12 cellular contexts compared by ENCODE assay signal in the genomic region with DNA sequence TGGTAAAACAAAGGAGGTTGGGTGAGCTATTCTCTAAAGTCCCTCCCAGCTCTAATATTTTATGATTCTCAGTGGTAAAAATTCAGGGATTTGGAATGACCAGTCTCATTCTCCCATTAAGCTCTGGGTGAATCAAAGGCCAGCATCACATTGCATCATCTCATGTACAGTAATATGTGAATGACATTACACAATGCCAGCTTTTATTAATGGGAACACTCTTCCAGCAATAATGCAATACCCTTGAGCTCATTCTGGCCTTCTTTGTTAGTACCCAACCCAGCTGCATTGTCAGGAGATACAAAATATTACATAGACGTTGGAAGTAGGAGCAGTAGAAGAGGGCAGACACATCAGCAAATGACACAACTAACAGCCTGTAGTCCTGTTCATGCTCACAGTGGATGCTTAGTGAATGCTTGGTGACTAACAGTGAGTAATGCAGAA.
DNase-seq lines count a peak whose midpoint lies in the region; ATAC-seq, FAIRE-seq and TF ChIP-seq lines count a peak whose summit lies in the region.
"Had no signal": no experiment of that assay in that cellular context is flagged by ENCODE, and none has a peak within 500 bp of the region (broad histone marks: within the 10 kb centered on the region; RNA-seq: fewer than 3 reads in every experiment).

No MANE protein-coding gene starts in this region.

- H3K36me3 ChIP-seq in bronchial epithelial cell (ENCODE audit: control insufficient read depth, insufficient read depth, low read length) = no peaks in the 10 kb centered on the region
- H3K36me3 ChIP-seq in left lung = no peaks in the 10 kb centered on the region

- no peak overlapping the region for H3K27ac ChIP-seq in left lung

- FAIRE-seq in bronchial epithelial cell (lab: Jason Lieb, UNC) = no peak
- FAIRE-seq: GM12892 had no signal

- H3K9me3 ChIP-seq in left lung = no peaks in the 10 kb centered on the region

- no peaks in the 10 kb centered on the region for H3K4me1 ChIP-seq in left lung

- ATAC-seq in left lung (peak; percentile 66), GM21528 (IDR thresholded peaks at IDR 0.05; ENCODE audit: low FRiP score, unreplicated experiment) (no peak)
- ATAC-seq: activated CD4-positive, alpha-beta T cell treated with anti-CD3 and anti-CD28 coated beads for 36 hours; naive thymus-derived CD4-positive, alpha-beta T cell had no signal

- DNase-seq in AG20443 (ENCODE audit: low spot score) (peak; percentile 74), LHCN-M2 (ENCODE audit: low read depth) (peak; percentile 85), bronchial epithelial cell (ENCODE audit: low read depth) (peak; percentile 56), left lung (no peak), midbrain (lab: John Stamatoyannopoulos, UW) (no peak), NCI-H146 treated with DMSO at 0.1 percent for 48 hours (lab: John Stamatoyannopoulos, UW; ENCODE audit: unreplicated experiment) (no peak), DMS153 treated with DMSO at 0.1 percent for 48 hours (lab: John Stamatoyannopoulos, UW; ENCODE audit: unreplicated experiment) (no peak)
- DNase-seq: activated CD4-positive, alpha-beta T cell treated with anti-CD3 and anti-CD28 coated beads for 36 hours; activated effector memory CD4-positive, alpha-beta T cell treated with anti-CD3 and anti-CD28 coated beads, Interleukin-2, amount 50 U/mL, for 16 hours; naive thymus-derived CD4-positive, alpha-beta T cell had no signal

- H3K27me3 ChIP-seq in bronchial epithelial cell (ENCODE audit: control insufficient read depth, insufficient read depth, low read length) (no peaks in the 10 kb centered on the region), left lung (no peaks in the 10 kb centered on the region)

- intact Hi-C loops in left lung (cut with DNase I) = no loop called here

- no peak overlapping the region for H3K4me3 ChIP-seq in bronchial epithelial cell (ENCODE audit: low read depth, low read length)
- H3K4me3 ChIP-seq in left lung = no peak overlapping the region

- TF ChIP-seq CTCF in bronchial epithelial cell (IDR thresholded peaks at IDR 0.05; ENCODE audit: insufficient read depth, low read length, severe bottlenecking) (no peak), left lung (IDR thresholded peaks at IDR 0.05) (no peak)

Comparison
In these comparisons a context has a peak if more than half of its experiments do, and no peak if none do; other contexts are left out.
1. DNase-seq: peak in AG20443 (single experiment), LHCN-M2 (single experiment) and bronchial epithelial cell (single experiment); none in left lung (0 of 2), midbrain (single experiment), NCI-H146 treated with DMSO at 0.1 percent for 48 hours (single experiment) and DMS153 treated with DMSO at 0.1 percent for 48 hours (single experiment).